8 cellular contexts compared by ENCODE assay signal in genomic region chr1:24722073-24723040, GRCh38. TPM values are rescaled to one million over a fixed set of nuclear protein-coding genes. Genes with fewer than 3 reads are reported as not detected.
A peak's percentile ranks its signal among the peaks of the same experiment; 100 is the strongest.
DNase-seq lines count a peak whose midpoint lies in the region; FAIRE-seq and TF ChIP-seq lines count a peak whose summit lies in the region.
"Not testable (repeated sequence)": the region's sequence is repeated elsewhere in the genome, so short reads cannot be mapped to it uniquely, and the experiment has no call there.

No MANE protein-coding gene starts in this region.

- not testable (repeated sequence) for H3K4me3 ChIP-seq in WERI-Rb-1 (ENCODE audit: low read depth, low read length); keratinocyte (ENCODE audit: control insufficient read depth in 2 of 3, extremely low read depth in 1 of 3, insufficient read depth in 2 of 3, low read depth in 1 of 3, low read length in 3 of 3)
- H3K4me3 ChIP-seq in mammary epithelial cell (replicated peaks in 1 of 3; ENCODE audit: insufficient read depth in 1 of 3, low read depth in 2 of 3, low read length in 3 of 3) (peak overlapping the region; percentile 48 to 53 (median 49)), osteoblast (ENCODE audit: insufficient read depth, low read length) (peak overlapping the region; percentile 57), thymus (ENCODE audit: low read length) (peak overlapping the region; percentile 21)

- TSS peak; percentile 92 for BruUV-seq in mammary epithelial cell (replicated peaks; lab: Mats Ljungman, UMichigan)

- H3K27me3 Mint-ChIP-seq in HFFc6 (ENCODE audit: insufficient read depth); activated T-helper 2 cell treated with anti-CD3 and anti-CD28 coated beads, Interferon-gamma antibody, Interleukin-2, Interleukin-4, amounts not matched to agents 10 μg/mL and 5 μg/mL and 100 μg/mL, durations not matched to agents 14 hours and 24 hours and 36 hours (ENCODE audit: low read depth): not testable (repeated sequence)

- H3K9me3 ChIP-seq in WERI-Rb-1 (ENCODE audit: severe bottlenecking); mammary epithelial cell (replicated peaks; ENCODE audit: insufficient read depth, low read length); keratinocyte (ENCODE audit: control insufficient read depth, low read depth, low read length); osteoblast (ENCODE audit: low read depth, low read length); thymus (ENCODE audit: control insufficient read depth): not testable (repeated sequence)

- 0 out of 2 replicates have a peak overlapping the region, but pooled peaks have one; percentile 24 for H3K27ac Mint-ChIP-seq in HFFc6
- H3K27ac Mint-ChIP-seq in activated T-helper 2 cell treated with anti-CD3 and anti-CD28 coated beads, Interferon-gamma antibody, Interleukin-2, Interleukin-4, amounts not matched to agents 10 μg/mL and 5 μg/mL and 100 μg/mL, durations not matched to agents 14 hours and 24 hours and 36 hours: not testable (repeated sequence)

- H3K4me1 Mint-ChIP-seq in HFFc6 (ENCODE audit: low read depth): peaks cover 71% of the 10 kb centered on the region
- not testable (repeated sequence) for H3K4me1 Mint-ChIP-seq in activated T-helper 2 cell treated with anti-CD3 and anti-CD28 coated beads, Interferon-gamma antibody, Interleukin-2, Interleukin-4, amounts not matched to agents 10 μg/mL and 5 μg/mL and 100 μg/mL, durations not matched to agents 14 hours and 24 hours and 36 hours (ENCODE audit: low read depth)

- dilution Hi-C loops in mammary epithelial cell (cut with HindIII; ENCODE audit: low sequenced_read_pairs); keratinocyte (cut with MboI; ENCODE audit: extremely low pct_ligation_motif_present, low sequenced_read_pairs): not testable (repeated sequence)

- H4K20me1 ChIP-seq in mammary epithelial cell (ENCODE audit: insufficient read depth, low read length); keratinocyte (ENCODE audit: control insufficient read depth, extremely low read depth, insufficient read depth, low read length); osteoblast (ENCODE audit: insufficient read depth, low read length): not testable (repeated sequence)

- not testable (repeated sequence) for H3K9me1 ChIP-seq in keratinocyte (ENCODE audit: control insufficient read depth, extremely low read depth, insufficient read depth, low read length)

- FAIRE-seq in keratinocyte (lab: Jason Lieb, UNC): not testable (repeated sequence)

- not testable (repeated sequence) for H3K27me3 ChIP-seq in WERI-Rb-1 (ENCODE audit: insufficient read depth, low read depth, severe bottlenecking); mammary epithelial cell (ENCODE audit: insufficient read depth, low read length); keratinocyte (ENCODE audit: control insufficient read depth, extremely low read depth, insufficient read depth, low read length); osteoblast (ENCODE audit: insufficient read depth, low read length); thymus (ENCODE audit: control insufficient read depth, insufficient read depth)

- 17% methylated on average over 16 of the region's 21 CpGs for WGBS in mammary epithelial cell (ENCODE audit: low coverage, missing lambda C conversion rate)
- 52% methylated on average over 21 of the region's 21 CpGs for WGBS in thymus

- CTCF ChIA-PET in mammary epithelial cell (lab: Charles Lee; ENCODE audit: low non-redundant PET): interaction anchor here (0.6 to 0.7 kb wide), 2 partner anchors 11 to 108 kb away, joined by 3 to 18 read pairs; no protein-coding TSS in a partner anchor

- not testable (repeated sequence) for H3K9me3 Mint-ChIP-seq in HFFc6; activated T-helper 2 cell treated with anti-CD3 and anti-CD28 coated beads, Interferon-gamma antibody, Interleukin-2, Interleukin-4, amounts not matched to agents 10 μg/mL and 5 μg/mL and 100 μg/mL, durations not matched to agents 14 hours and 24 hours and 36 hours

- in situ Hi-C loops in mammary epithelial cell (cut with MboI; ENCODE audit: low sequenced_read_pairs in 2 of 2): not testable (repeated sequence)

- DNase-seq in HFFc6; activated T-helper 2 cell treated with anti-CD3 and anti-CD28 coated beads, Interferon-gamma antibody, Interleukin-2, Interleukin-4, amounts not matched to agents 10 μg/mL and 5 μg/mL and 100 μg/mL, durations not matched to agents 14 hours and 24 hours and 36 hours (ENCODE audit: low spot score); keratinocyte (ENCODE audit: low read depth, low spot score); osteoblast (ENCODE audit: insufficient read length, low spot score, missing footprints): not testable (repeated sequence)
- DNase-seq in OCI-M1 (lab: John Stamatoyannopoulos, UW): peak; percentile 76
- DNase-seq in WERI-Rb-1: peak; percentile 55
- peak; percentile 81 for DNase-seq in mammary epithelial cell

- H3K36me3 ChIP-seq in WERI-Rb-1; mammary epithelial cell (ENCODE audit: insufficient read depth, low read length); keratinocyte (ENCODE audit: control insufficient read depth in 2 of 2, extremely low read depth in 1 of 2, insufficient read depth in 2 of 2, low read length in 2 of 2); osteoblast (ENCODE audit: insufficient read depth, low read length); thymus (ENCODE audit: control insufficient read depth, insufficient read depth): not testable (repeated sequence)

- H3K79me2 ChIP-seq in mammary epithelial cell (ENCODE audit: insufficient read depth, low read length); keratinocyte (ENCODE audit: control insufficient read depth, insufficient read depth, low read length): not testable (repeated sequence)
- peaks cover 25% of the 10 kb centered on the region for H3K79me2 ChIP-seq in osteoblast (ENCODE audit: insufficient read depth, low read length)

- H3K4me3 Mint-ChIP-seq in HFFc6: not testable (repeated sequence)
- H3K4me3 Mint-ChIP-seq in activated T-helper 2 cell treated with anti-CD3 and anti-CD28 coated beads, Interferon-gamma antibody, Interleukin-2, Interleukin-4, amounts not matched to agents 10 μg/mL and 5 μg/mL and 100 μg/mL, durations not matched to agents 14 hours and 24 hours and 36 hours (ENCODE audit: low read depth): peak overlapping the region; percentile 72

- peak overlapping the region; percentile 78 for H3K9ac ChIP-seq in mammary epithelial cell (ENCODE audit: insufficient read depth, low read length)
- peak overlapping the region; percentile 50 for H3K9ac ChIP-seq in keratinocyte (ENCODE audit: control insufficient read depth, extremely low read depth, insufficient read depth, low read length)

- intact Hi-C loops in activated T-helper 2 cell treated with anti-CD3 and anti-CD28 coated beads, Interferon-gamma antibody, Interleukin-2, Interleukin-4, amounts not matched to agents 10 μg/mL and 5 μg/mL and 100 μg/mL, durations not matched to agents 14 hours and 24 hours and 36 hours (cut with micrococcal nuclease); mammary epithelial cell (cut with micrococcal nuclease): not testable (repeated sequence)

- not testable (repeated sequence) for H3K27ac ChIP-seq in WERI-Rb-1; thymus (ENCODE audit: low read depth)
- H3K27ac ChIP-seq in mammary epithelial cell (ENCODE audit: insufficient read depth, low read depth, low read length) (peak overlapping the region; percentile 87), keratinocyte (ENCODE audit: control insufficient read depth, insufficient read depth, low read length) (peak overlapping the region; percentile 49), osteoblast (ENCODE audit: low read depth, low read length) (peak overlapping the region; percentile 51)

- peaks cover 23% of the 10 kb centered on the region for H3K4me1 ChIP-seq in mammary epithelial cell (ENCODE audit: insufficient read depth, low read length)
- H3K4me1 ChIP-seq in keratinocyte (ENCODE audit: control insufficient read depth, extremely low read depth, insufficient read depth, low read length); thymus (ENCODE audit: control insufficient read depth, insufficient read depth, low read length): not testable (repeated sequence)
- H3K4me1 ChIP-seq in osteoblast (ENCODE audit: insufficient read depth, low read length): peaks cover 54% of the 10 kb centered on the region

- not testable (repeated sequence) for TF ChIP-seq CTCF in HFFc6 (IDR thresholded peaks at IDR 0.05); WERI-Rb-1 (IDR thresholded peaks at IDR 0.05; ENCODE audit: low read depth, low read length); mammary epithelial cell (conservative IDR thresholded peaks at IDR 0.05 in 1 of 2, IDR thresholded peaks at IDR 0.05 in 1 of 2; ENCODE audit: extremely low read depth in 1 of 2, insufficient read depth in 1 of 2, low read depth in 1 of 2, low read length in 2 of 2); keratinocyte (optimal IDR thresholded peaks at IDR 0.05 in 1 of 3, IDR thresholded peaks at IDR 0.05 in 1 of 3, conservative IDR thresholded peaks at IDR 0.05 in 1 of 3; ENCODE audit: extremely low read depth in 1 of 3, insufficient read depth in 2 of 3, low read length in 3 of 3); osteoblast (IDR thresholded peaks at IDR 0.05; ENCODE audit: extremely low read depth, low read depth, low read length)

- peaks cover 17% of the 10 kb centered on the region for H3K36me3 Mint-ChIP-seq in HFFc6 (ENCODE audit: low read depth)
- H3K36me3 Mint-ChIP-seq in activated T-helper 2 cell treated with anti-CD3 and anti-CD28 coated beads, Interferon-gamma antibody, Interleukin-2, Interleukin-4, amounts not matched to agents 10 μg/mL and 5 μg/mL and 100 μg/mL, durations not matched to agents 14 hours and 24 hours and 36 hours (ENCODE audit: low read depth): not testable (repeated sequence)

- H2AFZ ChIP-seq in mammary epithelial cell (ENCODE audit: low read depth, low read length): peak overlapping the region; percentile 90
- H2AFZ ChIP-seq in keratinocyte (ENCODE audit: control insufficient read depth, low read length): peak overlapping the region; percentile 74
- H2AFZ ChIP-seq in osteoblast (ENCODE audit: low read length): peak overlapping the region; percentile 61

- peak overlapping the region; percentile 82 for H3K4me2 ChIP-seq in mammary epithelial cell (ENCODE audit: insufficient read depth, low read depth, low read length)
- peak overlapping the region; percentile 58 for H3K4me2 ChIP-seq in keratinocyte (ENCODE audit: control insufficient read depth, extremely low read depth, insufficient read depth, low read depth, low read length)
- H3K4me2 ChIP-seq in osteoblast (ENCODE audit: insufficient read depth, low read length): peak overlapping the region; percentile 59

RNA-seq across cellular contexts. Expression of gene CLIC4, which starts 22.9 kb away (rescaled TPM):
- total RNA-seq in HFFc6 (2021; fragmentation: NEBNext Ultra II Directional; extraction: Animal tissue kit (Norgen Biotek cat#: 25700)): 100 to 1,000 TPM; 517 to 729 (median 548) TPM
- total RNA-seq in activated T-helper 2 cell treated with anti-CD3 and anti-CD28 coated beads, Interferon-gamma antibody, Interleukin-2, Interleukin-4, amounts not matched to agents 10 μg/mL and 5 μg/mL and 100 μg/mL, durations not matched to agents 14 hours and 24 hours and 36 hours: 17.9 and 18.2 TPM in 2 replicates
- total RNA-seq in mammary epithelial cell: 100 to 1,000 TPM; 212 to 547 TPM
- polyA plus RNA-seq in mammary epithelial cell: 118 TPM
- 140 TPM for polyA minus RNA-seq in mammary epithelial cell
- polyA plus RNA-seq in keratinocyte: 105 to 130 TPM (median 118 TPM) in 3 replicates
- 69.7 TPM for polyA plus RNA-seq in keratinocyte (2011; ENCODE audit: low read depth)
- 128 and 253 TPM in 2 replicates for polyA plus RNA-seq in keratinocyte (2011; cell fraction: cytosol; rRNA removed)
- 123 and 148 TPM in 2 replicates for polyA plus RNA-seq in keratinocyte (2011; cell fraction: nucleus; rRNA removed)
- 84.7 and 128 TPM in 2 replicates for polyA plus RNA-seq in keratinocyte (2012; ENCODE audit: low replicate concordance)
- polyA minus RNA-seq in keratinocyte: 20.3 to 93.1 TPM (median 67.2 TPM) in 3 replicates
- polyA minus RNA-seq in keratinocyte (2011; cell fraction: cytosol; rRNA and poly(A)+ RNA removed): 163 TPM
- polyA minus RNA-seq in keratinocyte (2011; cell fraction: nucleus; rRNA and poly(A)+ RNA removed): 80.9 and 173 TPM in 2 replicates
- 697 and 711 TPM in 2 replicates for total RNA-seq in osteoblast
- polyA plus RNA-seq in thymus: 96.5 TPM

Comparison
In these comparisons a context has a peak if more than half of its experiments do, and no peak if none do; other contexts are left out.
1. RNA of gene CLIC4, which starts 22.9 kb away (total RNA-seq): 697 to 711 TPM in osteoblast, 517 to 729 TPM in HFFc6 and 212 to 547 TPM in mammary epithelial cell; 17.9 to 18.2 TPM in activated T-helper 2 cell treated with anti-CD3 and anti-CD28 coated beads, Interferon-gamma antibody, Interleukin-2, Interleukin-4, amounts not matched to agents 10 μg/mL and 5 μg/mL and 100 μg/mL, durations not matched to agents 14 hours and 24 hours and 36 hours; every median in the first group is over 10 times any median in the second.
2. Peak in every context shown above with its lines, with median percentiles within 50 percentile points of each other: H2AFZ ChIP-seq and H3K4me2 ChIP-seq.